Comparison of ENCODE assay signal across 26 cellular contexts in genomic region chr6:1117530-1118286, GRCh38.
"Had no signal": no experiment of that assay in that cellular context is flagged by ENCODE, and none has a peak within 500 bp of the region (broad histone marks: within the 10 kb centered on the region; RNA-seq: fewer than 3 reads in every experiment).

No MANE protein-coding gene starts in this region.

- H3K4me3 ChIP-seq: lower lobe of right lung, neural progenitor cell, ovary, right atrium auricular region, skin epidermis, spleen, suprapubic skin, thoracic aorta, tibial artery, upper lobe of right lung had no signal

- H3K4me1 ChIP-seq: lower lobe of right lung, neural progenitor cell, right atrium auricular region, spleen, suprapubic skin, tibial artery, upper lobe of right lung had no signal

- DNase-seq: hypothalamus; immature natural killer cell; kidney; left colon; lower lobe of right lung; mammary epithelial cell; mesenchymal stem cell; naive thymus-derived CD8-positive, alpha-beta T cell; nephron progenitor cell; occipital lobe; ovary; spleen; stimulated activated CD4-positive, alpha-beta T cell treated with anti-CD3 and anti-CD28 coated beads, Interleukin-4, amount 100 ng/mL, for 24 hours; stimulated activated naive CD4-positive, alpha-beta T cell; tibial artery; trophoblast cell; upper lobe of right lung had no signal

- ATAC-seq: left colon; lower lobe of right lung; naive thymus-derived CD8-positive, alpha-beta T cell; stimulated activated effector memory CD8-positive, alpha-beta T cell treated with anti-CD3 and anti-CD28 coated beads, Interleukin-12 subunit alpha, Interleukin-12 subunit beta, amount 100 ng/mL, for 72 hours; upper lobe of right lung had no signal

- FAIRE-seq: islet of Langerhans, kidney, urothelium cell line had no signal

- H3K27ac ChIP-seq: lower lobe of right lung, neural progenitor cell, neutrophil, ovary, right atrium auricular region, skin epidermis, spleen, suprapubic skin, thoracic aorta, tibial artery, upper lobe of right lung had no signal

- H3K9me3 ChIP-seq: lower lobe of right lung, neutrophil, ovary, right atrium auricular region, spleen, suprapubic skin, thoracic aorta, tibial artery, upper lobe of right lung had no signal

- H3K36me3 ChIP-seq: lower lobe of right lung, neural progenitor cell, neutrophil, ovary, right atrium auricular region, spleen, suprapubic skin, thoracic aorta, tibial artery, upper lobe of right lung had no signal

- H3K27me3 ChIP-seq: neural progenitor cell, neutrophil, ovary, right atrium auricular region, suprapubic skin, tibial artery, upper lobe of right lung had no signal
